3 cellular contexts compared by ENCODE assay signal in the genomic region with DNA sequence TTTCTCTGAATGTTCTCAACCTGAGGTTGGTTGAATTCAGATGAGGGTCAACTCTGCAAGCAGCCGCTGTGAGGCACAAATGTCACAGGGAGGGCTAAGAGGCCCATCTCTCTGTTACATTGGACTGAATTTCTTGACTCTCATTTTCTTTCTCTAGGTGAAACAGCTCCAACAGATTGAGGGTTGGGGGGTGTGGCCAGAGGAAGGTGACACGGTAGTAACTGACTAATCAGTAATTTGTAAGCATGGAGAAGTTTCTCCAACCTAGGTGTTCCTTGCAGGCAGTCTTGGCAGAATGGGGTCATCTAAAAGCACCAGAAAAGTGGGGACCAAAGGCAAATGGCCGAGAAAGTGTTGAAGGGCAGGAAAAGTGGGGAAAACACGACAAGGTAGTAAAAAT.
A peak's percentile ranks its signal among the peaks of the same experiment; 100 is the strongest.
TF ChIP-seq lines count a peak whose summit lies in the region.

No MANE protein-coding gene starts in this region.

TF ChIP-seq in SK-N-SH, 30 proteins besides CTCF, POLR2A, EP300 and RAD21:
- TF ChIP-seq, protein P1, sequence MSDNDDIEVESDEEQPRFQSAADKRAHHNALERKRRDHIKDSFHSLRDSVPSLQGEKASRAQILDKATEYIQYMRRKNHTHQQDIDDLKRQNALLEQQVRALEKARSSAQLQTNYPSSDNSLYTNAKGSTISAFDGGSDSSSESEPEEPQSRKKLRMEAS (IDR thresholded peaks at IDR 0.05; ENCODE audit: low read depth): no peak
- TF ChIP-seq NFIC (IDR thresholded peaks at IDR 0.05; ENCODE audit: borderline replicate concordance) (no peak), POLR2AphosphoS5 (IDR thresholded peaks at IDR 0.05; ENCODE audit: low read depth, low read length) (0 out of 2 replicates have a peak, but pooled peaks have one; percentile 3), SIN3A (IDR thresholded peaks at IDR 0.05; ENCODE audit: borderline replicate concordance, low read depth, low read length) (no peak)
- TF ChIP-seq, protein P2, sequence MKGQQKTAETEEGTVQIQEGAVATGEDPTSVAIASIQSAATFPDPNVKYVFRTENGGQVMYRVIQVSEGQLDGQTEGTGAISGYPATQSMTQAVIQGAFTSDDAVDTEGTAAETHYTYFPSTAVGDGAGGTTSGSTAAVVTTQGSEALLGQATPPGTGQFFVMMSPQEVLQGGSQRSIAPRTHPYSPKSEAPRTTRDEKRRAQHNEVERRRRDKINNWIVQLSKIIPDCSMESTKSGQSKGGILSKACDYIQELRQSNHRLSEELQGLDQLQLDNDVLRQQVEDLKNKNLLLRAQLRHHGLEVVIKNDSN (IDR thresholded peaks at IDR 0.05; ENCODE audit: borderline replicate concordance, low read depth): no peak

TF ChIP-seq in SK-N-SH treated with all-trans-retinoic acid at 6 μM for 48 hours, 23 proteins besides CTCF, POLR2A, EP300 and RAD21:
- no peak for TF ChIP-seq ZFP3 (CRISPR knock-in tag; IDR thresholded peaks at IDR 0.05)
- TF ChIP-seq, protein P3, sequence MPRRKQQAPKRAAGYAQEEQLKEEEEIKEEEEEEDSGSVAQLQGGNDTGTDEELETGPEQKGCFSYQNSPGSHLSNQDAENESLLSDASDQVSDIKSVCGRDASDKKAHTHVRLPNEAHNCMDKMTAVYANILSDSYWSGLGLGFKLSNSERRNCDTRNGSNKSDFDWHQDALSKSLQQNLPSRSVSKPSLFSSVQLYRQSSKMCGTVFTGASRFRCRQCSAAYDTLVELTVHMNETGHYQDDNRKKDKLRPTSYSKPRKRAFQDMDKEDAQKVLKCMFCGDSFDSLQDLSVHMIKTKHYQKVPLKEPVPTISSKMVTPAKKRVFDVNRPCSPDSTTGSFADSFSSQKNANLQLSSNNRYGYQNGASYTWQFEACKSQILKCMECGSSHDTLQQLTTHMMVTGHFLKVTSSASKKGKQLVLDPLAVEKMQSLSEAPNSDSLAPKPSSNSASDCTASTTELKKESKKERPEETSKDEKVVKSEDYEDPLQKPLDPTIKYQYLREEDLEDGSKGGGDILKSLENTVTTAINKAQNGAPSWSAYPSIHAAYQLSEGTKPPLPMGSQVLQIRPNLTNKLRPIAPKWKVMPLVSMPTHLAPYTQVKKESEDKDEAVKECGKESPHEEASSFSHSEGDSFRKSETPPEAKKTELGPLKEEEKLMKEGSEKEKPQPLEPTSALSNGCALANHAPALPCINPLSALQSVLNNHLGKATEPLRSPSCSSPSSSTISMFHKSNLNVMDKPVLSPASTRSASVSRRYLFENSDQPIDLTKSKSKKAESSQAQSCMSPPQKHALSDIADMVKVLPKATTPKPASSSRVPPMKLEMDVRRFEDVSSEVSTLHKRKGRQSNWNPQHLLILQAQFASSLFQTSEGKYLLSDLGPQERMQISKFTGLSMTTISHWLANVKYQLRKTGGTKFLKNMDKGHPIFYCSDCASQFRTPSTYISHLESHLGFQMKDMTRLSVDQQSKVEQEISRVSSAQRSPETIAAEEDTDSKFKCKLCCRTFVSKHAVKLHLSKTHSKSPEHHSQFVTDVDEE (CRISPR knock-in tag; IDR thresholded peaks at IDR 0.05): no peak
- TF ChIP-seq RARB (CRISPR knock-in tag; IDR thresholded peaks at IDR 0.05): no peak
- TF ChIP-seq, protein P4, sequence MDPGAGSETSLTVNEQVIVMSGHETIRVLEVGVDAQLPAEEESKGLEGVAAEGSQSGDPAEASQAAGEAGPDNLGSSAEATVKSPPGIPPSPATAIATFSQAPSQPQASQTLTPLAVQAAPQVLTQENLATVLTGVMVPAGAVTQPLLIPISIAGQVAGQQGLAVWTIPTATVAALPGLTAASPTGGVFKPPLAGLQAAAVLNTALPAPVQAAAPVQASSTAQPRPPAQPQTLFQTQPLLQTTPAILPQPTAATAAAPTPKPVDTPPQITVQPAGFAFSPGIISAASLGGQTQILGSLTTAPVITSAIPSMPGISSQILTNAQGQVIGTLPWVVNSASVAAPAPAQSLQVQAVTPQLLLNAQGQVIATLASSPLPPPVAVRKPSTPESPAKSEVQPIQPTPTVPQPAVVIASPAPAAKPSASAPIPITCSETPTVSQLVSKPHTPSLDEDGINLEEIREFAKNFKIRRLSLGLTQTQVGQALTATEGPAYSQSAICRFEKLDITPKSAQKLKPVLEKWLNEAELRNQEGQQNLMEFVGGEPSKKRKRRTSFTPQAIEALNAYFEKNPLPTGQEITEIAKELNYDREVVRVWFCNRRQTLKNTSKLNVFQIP (CRISPR knock-in tag; IDR thresholded peaks at IDR 0.05; ENCODE audit: borderline replicate concordance, low read depth): no peak
- TF ChIP-seq BACH2 (CRISPR knock-in tag; IDR thresholded peaks at IDR 0.05; ENCODE audit: borderline replicate concordance): no peak
- no peak for TF ChIP-seq ZFP30 (CRISPR knock-in tag; IDR thresholded peaks at IDR 0.05)
- TF ChIP-seq PPARA (CRISPR knock-in tag; IDR thresholded peaks at IDR 0.05; ENCODE audit: borderline replicate concordance): no peak
- TF ChIP-seq ARNTL (CRISPR knock-in tag; IDR thresholded peaks at IDR 0.05; ENCODE audit: borderline replicate concordance, low read depth): no peak
- TF ChIP-seq ZNF565 (CRISPR knock-in tag; conservative IDR thresholded peaks at IDR 0.05; ENCODE audit: low read depth): no peak
- TF ChIP-seq ZC3H10 (CRISPR knock-in tag; IDR thresholded peaks at IDR 0.05): no peak
- TF ChIP-seq, protein P5, sequence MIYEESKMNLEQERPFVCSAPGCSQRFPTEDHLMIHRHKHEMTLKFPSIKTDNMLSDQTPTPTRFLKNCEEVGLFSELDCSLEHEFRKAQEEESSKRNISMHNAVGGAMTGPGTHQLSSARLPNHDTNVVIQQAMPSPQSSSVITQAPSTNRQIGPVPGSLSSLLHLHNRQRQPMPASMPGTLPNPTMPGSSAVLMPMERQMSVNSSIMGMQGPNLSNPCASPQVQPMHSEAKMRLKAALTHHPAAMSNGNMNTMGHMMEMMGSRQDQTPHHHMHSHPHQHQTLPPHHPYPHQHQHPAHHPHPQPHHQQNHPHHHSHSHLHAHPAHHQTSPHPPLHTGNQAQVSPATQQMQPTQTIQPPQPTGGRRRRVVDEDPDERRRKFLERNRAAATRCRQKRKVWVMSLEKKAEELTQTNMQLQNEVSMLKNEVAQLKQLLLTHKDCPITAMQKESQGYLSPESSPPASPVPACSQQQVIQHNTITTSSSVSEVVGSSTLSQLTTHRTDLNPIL (CRISPR knock-in tag; IDR thresholded peaks at IDR 0.05; ENCODE audit: low read depth): no peak
- TF ChIP-seq GLIS3 (CRISPR knock-in tag; IDR thresholded peaks at IDR 0.05): no peak
- TF ChIP-seq CSDC2 (CRISPR knock-in tag; IDR thresholded peaks at IDR 0.05): no peak
- TF ChIP-seq, protein P6, sequence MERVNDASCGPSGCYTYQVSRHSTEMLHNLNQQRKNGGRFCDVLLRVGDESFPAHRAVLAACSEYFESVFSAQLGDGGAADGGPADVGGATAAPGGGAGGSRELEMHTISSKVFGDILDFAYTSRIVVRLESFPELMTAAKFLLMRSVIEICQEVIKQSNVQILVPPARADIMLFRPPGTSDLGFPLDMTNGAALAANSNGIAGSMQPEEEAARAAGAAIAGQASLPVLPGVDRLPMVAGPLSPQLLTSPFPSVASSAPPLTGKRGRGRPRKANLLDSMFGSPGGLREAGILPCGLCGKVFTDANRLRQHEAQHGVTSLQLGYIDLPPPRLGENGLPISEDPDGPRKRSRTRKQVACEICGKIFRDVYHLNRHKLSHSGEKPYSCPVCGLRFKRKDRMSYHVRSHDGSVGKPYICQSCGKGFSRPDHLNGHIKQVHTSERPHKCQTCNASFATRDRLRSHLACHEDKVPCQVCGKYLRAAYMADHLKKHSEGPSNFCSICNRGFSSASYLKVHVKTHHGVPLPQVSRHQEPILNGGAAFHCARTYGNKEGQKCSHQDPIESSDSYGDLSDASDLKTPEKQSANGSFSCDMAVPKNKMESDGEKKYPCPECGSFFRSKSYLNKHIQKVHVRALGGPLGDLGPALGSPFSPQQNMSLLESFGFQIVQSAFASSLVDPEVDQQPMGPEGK (CRISPR knock-in tag; IDR thresholded peaks at IDR 0.05; ENCODE audit: borderline replicate concordance): no peak
- TF ChIP-seq ISL1 (CRISPR knock-in tag; IDR thresholded peaks at IDR 0.05): no peak

TF ChIP-seq in IMR-90, 13 proteins besides CTCF, POLR2A, EP300 and RAD21:
- TF ChIP-seq, protein P7, sequence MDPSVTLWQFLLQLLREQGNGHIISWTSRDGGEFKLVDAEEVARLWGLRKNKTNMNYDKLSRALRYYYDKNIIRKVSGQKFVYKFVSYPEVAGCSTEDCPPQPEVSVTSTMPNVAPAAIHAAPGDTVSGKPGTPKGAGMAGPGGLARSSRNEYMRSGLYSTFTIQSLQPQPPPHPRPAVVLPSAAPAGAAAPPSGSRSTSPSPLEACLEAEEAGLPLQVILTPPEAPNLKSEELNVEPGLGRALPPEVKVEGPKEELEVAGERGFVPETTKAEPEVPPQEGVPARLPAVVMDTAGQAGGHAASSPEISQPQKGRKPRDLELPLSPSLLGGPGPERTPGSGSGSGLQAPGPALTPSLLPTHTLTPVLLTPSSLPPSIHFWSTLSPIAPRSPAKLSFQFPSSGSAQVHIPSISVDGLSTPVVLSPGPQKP (IDR thresholded peaks at IDR 0.05; ENCODE audit: borderline replicate concordance, low read depth, low read length): no peak
- TF ChIP-seq RFX5 (IDR thresholded peaks at IDR 0.05; ENCODE audit: low read depth, low read length) (no peak), NFE2L2 (IDR thresholded peaks at IDR 0.05; ENCODE audit: low read depth, low read length) (no peak), CEBPB (IDR thresholded peaks at IDR 0.05; ENCODE audit: low read depth, low read length) (no peak), SMC3 (IDR thresholded peaks at IDR 0.05; ENCODE audit: low read depth, low read length) (no peak), FOS (IDR thresholded peaks at IDR 0.05; ENCODE audit: low read depth, low read length) (no peak), MAZ (IDR thresholded peaks at IDR 0.05; ENCODE audit: borderline replicate concordance, low read depth, low read length) (no peak), MXI1 (IDR thresholded peaks at IDR 0.05; ENCODE audit: borderline replicate concordance, low read depth, low read length) (no peak), CHD1 (IDR thresholded peaks at IDR 0.05; ENCODE audit: low read depth, low read length) (no peak), RCOR1 (IDR thresholded peaks at IDR 0.05; ENCODE audit: insufficient replicate concordance, low read length) (no peak), MAFK (IDR thresholded peaks at IDR 0.05; ENCODE audit: low read depth, low read length) (no peak)
- TF ChIP-seq, protein P8, sequence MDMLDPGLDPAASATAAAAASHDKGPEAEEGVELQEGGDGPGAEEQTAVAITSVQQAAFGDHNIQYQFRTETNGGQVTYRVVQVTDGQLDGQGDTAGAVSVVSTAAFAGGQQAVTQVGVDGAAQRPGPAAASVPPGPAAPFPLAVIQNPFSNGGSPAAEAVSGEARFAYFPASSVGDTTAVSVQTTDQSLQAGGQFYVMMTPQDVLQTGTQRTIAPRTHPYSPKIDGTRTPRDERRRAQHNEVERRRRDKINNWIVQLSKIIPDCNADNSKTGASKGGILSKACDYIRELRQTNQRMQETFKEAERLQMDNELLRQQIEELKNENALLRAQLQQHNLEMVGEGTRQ (IDR thresholded peaks at IDR 0.05; ENCODE audit: low read depth, low read length): no peak
